In the genomic region with DNA sequence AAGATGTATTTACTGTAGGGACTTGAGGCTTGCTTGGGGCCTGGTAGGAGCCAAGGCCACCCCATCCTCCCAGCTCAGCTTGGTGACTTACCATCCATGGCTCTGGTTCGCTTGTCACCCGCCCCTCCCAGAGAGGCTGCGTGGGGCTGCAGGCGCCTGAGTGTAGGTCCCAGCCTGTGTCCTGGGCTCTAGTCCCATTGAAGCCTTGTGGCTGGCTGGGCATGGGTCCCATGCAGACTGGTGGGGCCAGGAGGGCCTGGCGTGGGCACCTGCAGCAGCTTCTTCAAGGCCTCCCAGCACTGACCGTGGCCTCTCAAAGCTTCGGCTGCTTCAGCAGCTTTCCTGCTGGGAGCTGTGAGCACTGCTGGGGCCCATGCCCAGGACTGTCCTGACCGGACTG, we compare ENCODE assay signal across 15 cellular contexts.
DNase-seq lines count a peak whose midpoint lies in the region; ATAC-seq and TF ChIP-seq lines count a peak whose summit lies in the region.
"Had no signal": no experiment of that assay in that cellular context is flagged by ENCODE, and none has a peak within 500 bp of the region (broad histone marks: within the 10 kb centered on the region; RNA-seq: fewer than 3 reads in every experiment).

No MANE protein-coding gene starts in this region.

- DNase-seq in Right ventricle myocardium superior (peak; percentile 18), left cardiac atrium (no peak), sciatic nerve (ENCODE audit: low spot score) (peak; percentile 50), hepatocyte (ENCODE audit: low spot score) (no peak), tibial nerve (ENCODE audit: low spot score in 2 of 2) (no peak), T-helper 1 cell (no peak)
- DNase-seq: CD8-positive, alpha-beta T cell; COR-L47; DND-41; GDM1; GOT3 had no signal

- no peak for TF ChIP-seq EP300 in tibial nerve (IDR thresholded peaks at IDR 0.05)

- no peaks in the 10 kb centered on the region for H4K20me1 ChIP-seq in hepatocyte (ENCODE audit: insufficient read depth, poor library complexity, severe bottlenecking)

- H3K27ac ChIP-seq in hepatocyte, result no peak overlapping the region
- H3K27ac ChIP-seq in tibial nerve, result no peak overlapping the region
- H3K27ac ChIP-seq: 22Rv1, HL-60 had no signal

- H3K9ac ChIP-seq in mucosa of stomach (ENCODE audit: low read length), result peak overlapping the region; percentile 20

- H3K9me2 ChIP-seq in hepatocyte (replicated peaks; ENCODE audit: insufficient read depth), result no peaks in the 10 kb centered on the region

- no peak for ATAC-seq in Right ventricle myocardium superior (ENCODE audit: poor library complexity)
- ATAC-seq in left cardiac atrium, result no peak
- no peak for ATAC-seq in sciatic nerve
- ATAC-seq: CD8-positive, alpha-beta T cell had no signal

- intact Hi-C loops in Right ventricle myocardium superior (cut with DNase I), result loop anchor here (5.0 to 10.0 kb wide), 2 partner anchors 182 to 469 kb away; no protein-coding TSS in a partner anchor
- intact Hi-C loops in left cardiac atrium (cut with DNase I), result no loop called here
- intact Hi-C loops in sciatic nerve (cut with DNase I), result no loop called here

- TF ChIP-seq CTCF in hepatocyte (IDR thresholded peaks at IDR 0.05; ENCODE audit: poor library complexity) (no peak), tibial nerve (IDR thresholded peaks at IDR 0.05) (no peak)

- H3K9me3 ChIP-seq in mucosa of stomach (ENCODE audit: control insufficient read depth, low read length) (no peaks in the 10 kb centered on the region), hepatocyte (ENCODE audit: low read depth) (no peaks in the 10 kb centered on the region), tibial nerve (peaks cover 0 to 2% (median 0%) of the 10 kb centered on the region in 4 donors)
- H3K9me3 ChIP-seq: HAP-1 had no signal

- no peak overlapping the region for H3K4me2 ChIP-seq in hepatocyte

- H3K27me3 ChIP-seq in mucosa of stomach (ENCODE audit: control insufficient read depth, insufficient read depth, low read length), result no peaks in the 10 kb centered on the region
- no peaks in the 10 kb centered on the region for H3K27me3 ChIP-seq in hepatocyte
- no peaks in the 10 kb centered on the region for H3K27me3 ChIP-seq in tibial nerve

- peaks cover 35% of the 10 kb centered on the region for H3K4me1 ChIP-seq in mucosa of stomach (ENCODE audit: control insufficient read depth, insufficient read depth, low read length)
- H3K4me1 ChIP-seq in hepatocyte (ENCODE audit: insufficient read depth), result no peaks in the 10 kb centered on the region
- peaks cover 0 to 9% (median 0%) of the 10 kb centered on the region in 4 donors for H3K4me1 ChIP-seq in tibial nerve
- H3K4me1 ChIP-seq: HAP-1 had no signal

- H3K4me3 ChIP-seq in mucosa of stomach (ENCODE audit: low read length) (no peak overlapping the region), hepatocyte (no peak overlapping the region), tibial nerve (no peak overlapping the region)
- H3K4me3 ChIP-seq: HAP-1 had no signal

- no peak overlapping the region for H2AFZ ChIP-seq in hepatocyte

- H3K36me3 ChIP-seq in mucosa of stomach (ENCODE audit: control insufficient read depth, insufficient read depth, low read length) (peaks cover 5% of the 10 kb centered on the region), hepatocyte (replicated peaks; ENCODE audit: insufficient read depth, low read depth) (no peaks in the 10 kb centered on the region), tibial nerve (peaks cover 0 to 57% (median 0%) of the 10 kb centered on the region in 3 donors)
- H3K36me3 ChIP-seq: HAP-1 had no signal

- no peaks in the 10 kb centered on the region for H3K79me2 ChIP-seq in hepatocyte

- WGBS in hepatocyte (ENCODE audit: low lambda C conversion rate, missing lambda C conversion rate), result 96% methylated on average over 8 of the region's 8 CpGs
- 90 to 92% methylated on average over 7 of the region's 8 CpGs for WGBS in tibial nerve, 2 donors

- TF ChIP-seq POLR2A in tibial nerve (IDR thresholded peaks at IDR 0.05), result no peak

Comparison
In these comparisons a context has a peak if more than half of its experiments do, and no peak if none do; other contexts are left out.
1. DNase-seq: peak in Right ventricle myocardium superior (single experiment) and sciatic nerve (single experiment); none in left cardiac atrium (single experiment), hepatocyte (single experiment), tibial nerve (0 of 2) and T-helper 1 cell (0 of 5).